7 cellular contexts compared by ENCODE assay signal in genomic region chr10:124739996-124740373, GRCh38. TPM values are rescaled to one million over a fixed set of nuclear protein-coding genes. Genes with fewer than 3 reads are reported as not detected.
DNase-seq lines count a peak whose midpoint lies in the region; TF ChIP-seq lines count a peak whose summit lies in the region.

No MANE protein-coding gene starts in this region.

- H3K9ac ChIP-seq in stomach smooth muscle (ENCODE audit: low read length in 2 of 2), result peak overlapping the region in 1 of 2 donors; percentile 45

- no peaks in the 10 kb centered on the region for H3K36me3 ChIP-seq in KOPT-K1 (ENCODE audit: insufficient read depth, low read length)
- H3K36me3 ChIP-seq in adrenal gland (replicated peaks in 1 of 2), result no peaks in the 10 kb centered on the region
- no peaks in the 10 kb centered on the region for H3K36me3 ChIP-seq in stomach smooth muscle (ENCODE audit: control insufficient read depth in 2 of 2, insufficient read depth in 2 of 2, low read length in 2 of 2)

- H3K27me3 ChIP-seq in adrenal gland, result no peaks in the 10 kb centered on the region
- H3K27me3 ChIP-seq in stomach smooth muscle (ENCODE audit: control insufficient read depth in 1 of 2, insufficient read depth in 2 of 2, low read length in 2 of 2), result no peaks in the 10 kb centered on the region

- WGBS in adrenal gland, 4 donors, result 6 to 16% (median 10%) methylated on average over 6 of the region's 6 CpGs

- DNase-seq in adrenal gland (no peak), iris pigment epithelial cell (ENCODE audit: low read depth) (peak; percentile 15)
- no peak for DNase-seq in activated effector memory CD4-positive, alpha-beta T cell treated with anti-CD3 and anti-CD28 coated beads, Interleukin-2, amount 50 U/mL, for 16 hours
- DNase-seq in activated effector memory CD4-positive, alpha-beta T cell treated with Interleukin-2 at 50 U/mL for 16 hours, result no peak
- no peak for DNase-seq in activated CD4-positive, CD25-positive, alpha-beta regulatory T cell (lab: John Stamatoyannopoulos, UW)

- intact Hi-C loops in adrenal gland (cut with DNase I), result loop anchor here (5.0 to 10.0 kb wide), 4 partner anchors 38 to 203 kb away; no protein-coding TSS in a partner anchor

- H3K4me3 ChIP-seq in adrenal gland (peak overlapping the region in 1 of 4 donors; percentile 28), stomach smooth muscle (ENCODE audit: low read length in 2 of 2) (peak overlapping the region in 1 of 2 donors; percentile 37)

- TF ChIP-seq POLR2A in adrenal gland (IDR thresholded peaks at IDR 0.05), result no peak

- TF ChIP-seq CTCF in adrenal gland (IDR thresholded peaks at IDR 0.05), result no peak

- H3K27ac ChIP-seq in KOPT-K1 (ENCODE audit: low read depth, low read length, poor library complexity, severe bottlenecking) (peak overlapping the region; percentile 6), adrenal gland (peak overlapping the region; percentile 44 to 95 (median 90)), stomach smooth muscle (ENCODE audit: low read length) (peak overlapping the region; percentile 81)

- H3K9me3 ChIP-seq in KOPT-K1 (ENCODE audit: insufficient read depth, low read length, poor library complexity, severe bottlenecking), result no peaks in the 10 kb centered on the region
- H3K9me3 ChIP-seq in adrenal gland (replicated peaks in 1 of 3), result no peaks in the 10 kb centered on the region
- H3K9me3 ChIP-seq in stomach smooth muscle (ENCODE audit: control insufficient read depth in 2 of 2, low read length in 2 of 2), result no peaks in the 10 kb centered on the region

- H3K4me1 ChIP-seq in adrenal gland (replicated peaks in 1 of 2) (peaks cover 77 to 82% of the 10 kb centered on the region in 2 donors), stomach smooth muscle (ENCODE audit: control insufficient read depth, insufficient read depth, low read length) (peaks cover 80% of the 10 kb centered on the region)

RNA-seq across cellular contexts. Expression of gene FAM53B, which starts 4.2 kb away (rescaled TPM):
- 10 to 100 TPM; 37.7 to 90.9 (median 82.3) TPM for total RNA-seq in adrenal gland
- 10 to 100 TPM; 15.1 to 56.7 (median 17.8) TPM for polyA plus RNA-seq in adrenal gland

RNA-seq across cellular contexts. Expression of gene EEF1AKMT2, which starts 51.7 kb away (rescaled TPM):
- 10 to 100 TPM in 7 of 8 donors, 1 to 10 TPM in 1; 2.7 to 20.1 (median 15.6) TPM for total RNA-seq in adrenal gland
- 10 to 100 TPM; 16.5 to 24.5 (median 17.8) TPM for polyA plus RNA-seq in adrenal gland

Comparison
In these comparisons a context has a peak if more than half of its experiments do, and no peak if none do; other contexts are left out.
1. H3K27ac ChIP-seq: peak in every context shown above with its lines; median percentile 90 in adrenal gland; 81 in stomach smooth muscle; 6 in KOPT-K1.